In the genomic region with DNA sequence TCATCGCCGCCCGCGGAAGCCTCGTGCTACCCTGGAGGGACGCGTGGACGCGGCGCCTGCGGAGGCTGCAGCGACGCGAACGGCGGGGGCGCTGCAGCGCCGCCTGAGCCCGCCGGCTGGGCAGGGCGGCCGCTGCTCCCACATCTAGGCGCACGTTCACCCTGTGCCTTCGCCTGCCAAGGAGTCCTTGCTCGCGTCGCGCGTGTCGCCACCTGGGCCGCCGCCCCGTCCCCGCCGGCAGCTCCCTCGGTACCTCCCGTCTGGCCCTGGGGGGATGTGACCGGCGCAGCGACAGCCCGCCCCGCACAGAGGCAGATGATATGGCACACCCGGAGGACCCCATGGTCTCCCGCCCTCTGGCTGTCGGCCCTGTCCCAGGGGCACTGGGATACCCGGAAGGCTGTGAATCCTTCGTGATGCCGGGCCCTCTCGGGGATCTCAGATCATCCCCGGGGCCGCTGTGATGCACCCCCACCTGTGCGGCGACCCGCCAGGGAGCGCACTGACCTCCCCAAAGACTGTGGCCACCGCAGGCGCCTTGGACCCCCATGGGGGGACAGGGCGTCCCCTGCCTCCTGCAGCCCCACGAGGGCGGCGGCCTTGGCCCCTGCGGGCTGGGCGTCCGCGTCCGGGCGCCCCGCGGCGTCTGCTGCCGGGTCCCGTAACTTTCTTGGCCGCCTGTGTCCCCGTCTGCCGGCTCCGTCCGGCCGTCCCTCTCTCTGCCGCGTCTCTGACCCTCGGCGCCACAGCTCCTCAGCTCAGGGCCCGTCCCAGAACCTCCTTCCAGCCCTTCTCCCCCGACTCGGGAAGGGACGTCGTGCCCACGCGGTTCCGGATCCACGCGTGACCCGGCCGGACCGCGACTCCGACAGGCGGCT, we compare ENCODE assay signal across 1 cellular context.
TF ChIP-seq lines count a peak whose summit lies in the region.

No MANE protein-coding gene starts in this region.

TF ChIP-seq in endothelial cell of umbilical vein, 7 proteins besides CTCF, POLR2A, EP300 and RAD21 (continued from another document):
- TF ChIP-seq, protein P1, sequence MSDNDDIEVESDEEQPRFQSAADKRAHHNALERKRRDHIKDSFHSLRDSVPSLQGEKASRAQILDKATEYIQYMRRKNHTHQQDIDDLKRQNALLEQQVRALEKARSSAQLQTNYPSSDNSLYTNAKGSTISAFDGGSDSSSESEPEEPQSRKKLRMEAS (IDR thresholded peaks at IDR 0.05; ENCODE audit: insufficient read depth, insufficient read length), result no peak
TF ChIP-seq in endothelial cell of umbilical vein: peak in this region for 2.
